Comparison of ENCODE assay signal across 20 cellular contexts in the genomic region with DNA sequence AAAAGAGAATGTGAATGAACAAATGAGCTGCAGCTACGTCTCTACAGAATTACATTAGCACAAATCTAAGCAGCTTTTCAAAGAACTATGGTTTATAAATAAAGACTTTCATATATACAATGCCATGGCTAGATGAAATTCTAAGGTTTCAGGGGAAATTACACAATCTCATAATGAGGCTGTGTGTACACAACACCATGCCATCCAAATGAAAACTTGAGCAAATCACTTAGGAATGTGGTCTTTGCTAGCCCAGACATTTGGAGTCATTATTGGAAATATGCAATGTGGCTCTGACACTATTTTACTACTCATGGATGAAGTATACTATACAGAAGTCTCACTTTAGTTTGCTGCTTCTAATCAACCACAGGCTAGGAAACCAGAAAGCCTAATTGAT. TPM values are rescaled to one million over a fixed set of nuclear protein-coding genes. Genes with fewer than 3 reads are reported as not detected.
A peak's percentile ranks its signal among the peaks of the same experiment; 100 is the strongest.
DNase-seq lines count a peak whose midpoint lies in the region; ATAC-seq and FAIRE-seq lines count a peak whose summit lies in the region.
"Had no signal": no experiment of that assay in that cellular context is flagged by ENCODE, and none has a peak within 500 bp of the region (broad histone marks: within the 10 kb centered on the region; RNA-seq: fewer than 3 reads in every experiment).

No MANE protein-coding gene starts in this region.

- no peak overlapping the region for H3K9ac ChIP-seq in trophoblast cell (ENCODE audit: low read length)

- peaks cover 6% of the 10 kb centered on the region for H3K27me3 Mint-ChIP-seq in activated T-cell treated with anti-CD3 and anti-CD28 coated beads, Interleukin-2, amount 50 U/mL, for 4 hours (ENCODE audit: low read depth)
- H3K27me3 Mint-ChIP-seq in activated T-helper 1 cell treated with anti-CD3 and anti-CD28 coated beads, Interleukin-12 subunit alpha, Interleukin-12 subunit beta, Interleukin-2, Interleukin-4 antibody, amounts not matched to agents 30 ng/mL and 10 ng/mL and 1 ng/mL, durations not matched to agents 14 hours and 24 hours and 36 hours (ENCODE audit: insufficient read depth) = peaks cover 5% of the 10 kb centered on the region

- no CpG with 5 or more reads among the region's 1 CpG for WGBS in trophoblast cell (ENCODE audit: extremely low coverage, insufficient coverage, insufficient read length)

- no peak overlapping the region for H3K14ac ChIP-seq in trophoblast cell (ENCODE audit: low read length)

- H3K4ac ChIP-seq in trophoblast cell (ENCODE audit: low read depth, low read length) = no peak overlapping the region

- no peak overlapping the region for H3K23ac ChIP-seq in trophoblast cell (ENCODE audit: low read length)

- no peaks in the 10 kb centered on the region for H3K36me3 Mint-ChIP-seq in activated T-cell treated with anti-CD3 and anti-CD28 coated beads, Interleukin-2, amount 50 U/mL, for 4 hours (ENCODE audit: insufficient read depth)
- H3K36me3 Mint-ChIP-seq in activated T-helper 1 cell treated with anti-CD3 and anti-CD28 coated beads, Interleukin-12 subunit alpha, Interleukin-12 subunit beta, Interleukin-2, Interleukin-4 antibody, amounts not matched to agents 30 ng/mL and 10 ng/mL and 1 ng/mL, durations not matched to agents 14 hours and 24 hours and 36 hours (ENCODE audit: low read depth) = no peaks in the 10 kb centered on the region

- FAIRE-seq in RCC 7860 (lab: Jason Lieb, UNC) = no peak
- FAIRE-seq: frontal cortex, HTR-8/SVneo, islet of Langerhans had no signal

- H3K79me2 ChIP-seq in trophoblast cell (ENCODE audit: control insufficient read depth, insufficient read depth, low read length, poor library complexity) = no peaks in the 10 kb centered on the region

- no peak overlapping the region for H2BK12ac ChIP-seq in trophoblast cell (ENCODE audit: low read length)

- no peaks in the 10 kb centered on the region for H3K36me3 ChIP-seq in trophoblast cell (ENCODE audit: control insufficient read depth in 1 of 2, insufficient read depth in 2 of 2, low read length in 2 of 2)
- H3K36me3 ChIP-seq: Peyer's patch had no signal

- H3K27me3 ChIP-seq in trophoblast cell (ENCODE audit: insufficient read depth, low read length) = no peaks in the 10 kb centered on the region
- H3K27me3 ChIP-seq: Peyer's patch had no signal

- H3K9me3 Mint-ChIP-seq in activated T-cell treated with anti-CD3 and anti-CD28 coated beads, Interleukin-2, amount 50 U/mL, for 4 hours = no peaks in the 10 kb centered on the region
- H3K9me3 Mint-ChIP-seq in activated T-helper 1 cell treated with anti-CD3 and anti-CD28 coated beads, Interleukin-12 subunit alpha, Interleukin-12 subunit beta, Interleukin-2, Interleukin-4 antibody, amounts not matched to agents 30 ng/mL and 10 ng/mL and 1 ng/mL, durations not matched to agents 14 hours and 24 hours and 36 hours = no peaks in the 10 kb centered on the region

- no peak for ATAC-seq in activated T-cell treated with anti-CD3 and anti-CD28 coated beads, Interleukin-2, amount 50 U/mL, for 4 hours
- ATAC-seq: HCT116, psoas muscle had no signal

- H4K91ac ChIP-seq in trophoblast cell (ENCODE audit: low read depth, low read length) = no peak overlapping the region

- no peak overlapping the region for H4K12ac ChIP-seq in trophoblast cell (ENCODE audit: low read depth, low read length)

- intact Hi-C loops in activated T-helper 1 cell treated with anti-CD3 and anti-CD28 coated beads, Interleukin-12 subunit alpha, Interleukin-12 subunit beta, Interleukin-2, Interleukin-4 antibody, amounts not matched to agents 30 ng/mL and 10 ng/mL and 1 ng/mL, durations not matched to agents 14 hours and 24 hours and 36 hours (cut with micrococcal nuclease) = no loop called here

- H3K27ac Mint-ChIP-seq in activated T-helper 1 cell treated with anti-CD3 and anti-CD28 coated beads, Interleukin-12 subunit alpha, Interleukin-12 subunit beta, Interleukin-2, Interleukin-4 antibody, amounts not matched to agents 30 ng/mL and 10 ng/mL and 1 ng/mL, durations not matched to agents 14 hours and 24 hours and 36 hours = no peak overlapping the region

- H3K4me3 Mint-ChIP-seq in activated T-cell treated with anti-CD3 and anti-CD28 coated beads, Interleukin-2, amount 50 U/mL, for 4 hours = no peak overlapping the region
- no peak overlapping the region for H3K4me3 Mint-ChIP-seq in activated T-helper 1 cell treated with anti-CD3 and anti-CD28 coated beads, Interleukin-12 subunit alpha, Interleukin-12 subunit beta, Interleukin-2, Interleukin-4 antibody, amounts not matched to agents 30 ng/mL and 10 ng/mL and 1 ng/mL, durations not matched to agents 14 hours and 24 hours and 36 hours

- H3K4me3 ChIP-seq in trophoblast cell (ENCODE audit: low read depth, low read length) = no peak overlapping the region
- H3K4me3 ChIP-seq: Peyer's patch, psoas muscle had no signal

- H2AK5ac ChIP-seq in trophoblast cell (ENCODE audit: low read length) = no peak overlapping the region

- peaks cover 0 to 2% of the 10 kb centered on the region in 2 experiments for H3K4me1 ChIP-seq in trophoblast cell (ENCODE audit: control insufficient read depth in 1 of 2, insufficient read depth in 2 of 2, low read length in 2 of 2)
- H3K4me1 ChIP-seq: Peyer's patch, psoas muscle had no signal

- no peaks in the 10 kb centered on the region for H3K4me1 Mint-ChIP-seq in activated T-cell treated with anti-CD3 and anti-CD28 coated beads, Interleukin-2, amount 50 U/mL, for 4 hours (ENCODE audit: low read depth)
- H3K4me1 Mint-ChIP-seq in activated T-helper 1 cell treated with anti-CD3 and anti-CD28 coated beads, Interleukin-12 subunit alpha, Interleukin-12 subunit beta, Interleukin-2, Interleukin-4 antibody, amounts not matched to agents 30 ng/mL and 10 ng/mL and 1 ng/mL, durations not matched to agents 14 hours and 24 hours and 36 hours (ENCODE audit: low read depth) = no peaks in the 10 kb centered on the region

- H3K27ac ChIP-seq in trophoblast cell (ENCODE audit: low read depth, low read length) = no peak overlapping the region
- H3K27ac ChIP-seq: Peyer's patch, psoas muscle had no signal

- H2AFZ ChIP-seq in trophoblast cell (ENCODE audit: insufficient read depth, low read length, poor library complexity) = no peak overlapping the region

- no peak overlapping the region for H3K4me2 ChIP-seq in trophoblast cell (ENCODE audit: low read length)

- H2BK5ac ChIP-seq in trophoblast cell (ENCODE audit: low read depth, low read length, poor library complexity) = no peak overlapping the region

- no peaks in the 10 kb centered on the region for H3K79me1 ChIP-seq in trophoblast cell (ENCODE audit: low read length)

- no peaks in the 10 kb centered on the region for H3K9me3 ChIP-seq in trophoblast cell (ENCODE audit: insufficient read depth, low read depth, low read length)
- H3K9me3 ChIP-seq: Peyer's patch, psoas muscle had no signal

- no peak overlapping the region for H4K8ac ChIP-seq in trophoblast cell (ENCODE audit: low read depth, low read length)

- DNase-seq in EH (ENCODE audit: low read depth) = peak; percentile 91
- DNase-seq in RCC 7860 (ENCODE audit: low spot score) = peak; percentile 19
- peak; percentile 84 for DNase-seq in fibroblast of gingiva (ENCODE audit: low read depth)
- peak; percentile 61 to 94 for DNase-seq in trophoblast cell
- no peak for DNase-seq in activated T-cell treated with anti-CD3 and anti-CD28 coated beads, Interleukin-2, amount 50 U/mL, for 4 hours
- DNase-seq in C1 segment of cervical spinal cord (lab: John Stamatoyannopoulos, UW) = no peak
- no peak for DNase-seq in DMS79 treated with DMSO at 0.1 percent for 48 hours (lab: John Stamatoyannopoulos, UW)
- no peak for DNase-seq in activated T-helper 1 cell treated with anti-CD3 and anti-CD28 coated beads, Interleukin-12 subunit alpha, Interleukin-12 subunit beta, Interleukin-2, Interleukin-4 antibody, amounts not matched to agents 30 ng/mL and 10 ng/mL and 1 ng/mL, durations not matched to agents 14 hours and 24 hours and 36 hours (ENCODE audit: low spot score)
- DNase-seq: cerebellar nuclear complex; NCI-H1417 treated with DMSO at 0.1 percent for 48 hours; NCI-H510A; Peyer's patch; psoas muscle; stimulated activated CD4-positive, alpha-beta T cell treated with anti-CD3 and anti-CD28 coated beads, Interleukin-4, amount 100 ng/mL, for 1 hour; stimulated activated naive CD4-positive, alpha-beta T cell had no signal

- H3K18ac ChIP-seq in trophoblast cell (ENCODE audit: low read length) = no peak overlapping the region

- no peak overlapping the region for H2BK120ac ChIP-seq in trophoblast cell (ENCODE audit: insufficient read depth, low read length, poor library complexity)

RNA-seq across cellular contexts. Expression of a gene that starts 37.5 kb away (rescaled TPM):
- 0.69 and 0.73 TPM in 2 replicates for polyA plus RNA-seq in trophoblast cell (2013)
- total RNA-seq in activated T-cell treated with anti-CD3 and anti-CD28 coated beads, Interleukin-2, amount 50 U/mL, for 4 hours = not detected
- not detected in 2 replicates for total RNA-seq in activated T-helper 1 cell treated with anti-CD3 and anti-CD28 coated beads, Interleukin-12 subunit alpha, Interleukin-12 subunit beta, Interleukin-2, Interleukin-4 antibody, amounts not matched to agents 30 ng/mL and 10 ng/mL and 1 ng/mL, durations not matched to agents 14 hours and 24 hours and 36 hours
- total RNA-seq: Peyer's patch; T-helper 2 cell treated with Interferon-gamma antibody and Interleukin-4, amounts not matched to agents 100 ng/mL and 5 ng/mL, for 36 hours had no signal

Comparison
In these comparisons a context has a peak if more than half of its experiments do, and no peak if none do; other contexts are left out.
1. DNase-seq: peak in EH (single experiment), RCC 7860 (single experiment), fibroblast of gingiva (single experiment) and trophoblast cell (2 of 2); none in activated T-cell treated with anti-CD3 and anti-CD28 coated beads, Interleukin-2, amount 50 U/mL, for 4 hours (single experiment), C1 segment of cervical spinal cord (0 of 14), DMS79 treated with DMSO at 0.1 percent for 48 hours (single experiment) and activated T-helper 1 cell treated with anti-CD3 and anti-CD28 coated beads, Interleukin-12 subunit alpha, Interleukin-12 subunit beta, Interleukin-2, Interleukin-4 antibody, amounts not matched to agents 30 ng/mL and 10 ng/mL and 1 ng/mL, durations not matched to agents 14 hours and 24 hours and 36 hours (single experiment).